In genomic region chr15:77825546-77825945, GRCh38 we compare ENCODE assay signal across 29 cellular contexts.
"Had no signal": no experiment of that assay in that cellular context is flagged by ENCODE, and none has a peak within 500 bp of the region (broad histone marks: within the 10 kb centered on the region; RNA-seq: fewer than 3 reads in every experiment).

No MANE protein-coding gene starts in this region.

- H3K4me3 Mint-ChIP-seq: activated naive CD4-positive, alpha-beta T cell treated with anti-CD3 and anti-CD28 coated beads for 36 hours; activated naive CD8-positive, alpha-beta T cell treated with anti-CD3 and anti-CD28 coated beads, Interleukin-2, amount 10 ng/mL, durations not matched to agents 7 days and 5 days; activated T-cell treated with anti-CD3 and anti-CD28 coated beads, Interleukin-2, amount 50 U/mL, for 72 hours; brain; effector memory CD8-positive, alpha-beta T cell; mesothelial cell of epicardium; neural crest cell; stimulated activated effector memory CD8-positive, alpha-beta T cell treated with anti-CD3 and anti-CD28 coated beads, Interleukin-12 subunit alpha, Interleukin-12 subunit beta, amount 100 ng/mL, for 72 hours; stimulated activated naive CD8-positive, alpha-beta T cell treated with anti-CD3 and anti-CD28 coated beads, Interleukin-15, amount 100 ng/mL, for 72 hours; T-cell had no signal

- H3K27ac ChIP-seq: ascending aorta, cardiac muscle cell, left lung, right lobe of liver, upper lobe of left lung had no signal

- H3K36me3 Mint-ChIP-seq: activated naive CD8-positive, alpha-beta T cell treated with anti-CD3 and anti-CD28 coated beads, Interleukin-2, amount 10 ng/mL, durations not matched to agents 7 days and 5 days; brain; mesothelial cell of epicardium; naive B cell; stimulated activated effector memory CD8-positive, alpha-beta T cell treated with anti-CD3 and anti-CD28 coated beads, Interleukin-12 subunit alpha, Interleukin-12 subunit beta, amount 100 ng/mL, for 72 hours; T-cell had no signal

- H3K27me3 ChIP-seq: ascending aorta had no signal

- FAIRE-seq: endothelial cell of umbilical vein, keratinocyte had no signal

- H3K4me1 ChIP-seq: ascending aorta, left lung, right lobe of liver had no signal

- ATAC-seq: activated T-cell treated with anti-CD3 and anti-CD28 coated beads, Interleukin-2, amount 50 U/mL, for 72 hours; effector memory CD8-positive, alpha-beta T cell; esophagus mucosa; left lung; right lobe of liver; stimulated activated effector memory CD8-positive, alpha-beta T cell treated with anti-CD3 and anti-CD28 coated beads, Interleukin-12 subunit alpha, Interleukin-12 subunit beta, amount 100 ng/mL, for 72 hours; stimulated activated naive CD8-positive, alpha-beta T cell treated with anti-CD3 and anti-CD28 coated beads, Interleukin-15, amount 100 ng/mL, for 72 hours; T-cell had no signal

- DNase-seq: activated CD4-positive, alpha-beta T cell treated with anti-CD3 and anti-CD28 coated beads for 4 hours; activated CD4-positive, alpha-beta T cell treated with anti-CD3 and anti-CD28 coated beads, Interleukin-2, amount 50 U/mL, for 4 hours; activated naive CD4-positive, alpha-beta T cell treated with anti-CD3 and anti-CD28 coated beads for 36 hours; activated naive CD8-positive, alpha-beta T cell treated with anti-CD3 and anti-CD28 coated beads, Interleukin-2, amount 10 ng/mL, durations not matched to agents 7 days and 5 days; activated T-cell treated with anti-CD3 and anti-CD28 coated beads for 4 hours; activated T-cell treated with anti-CD3 and anti-CD28 coated beads, Interleukin-2, amount 50 U/mL, for 72 hours; cortex of kidney; effector memory CD8-positive, alpha-beta T cell; foreskin fibroblast; head of caudate nucleus; hippocampal formation; left lung; naive B cell; stimulated activated CD4-positive, alpha-beta T cell treated with anti-CD3 and anti-CD28 coated beads, Interleukin-12 subunit alpha, Interleukin-12 subunit beta, amount 100 ng/mL, for 4 hours; stimulated activated CD4-positive, alpha-beta T cell treated with anti-CD3 and anti-CD28 coated beads, Interleukin-4, amount 100 ng/mL, for 1 hour; stimulated activated naive CD8-positive, alpha-beta T cell treated with anti-CD3 and anti-CD28 coated beads, Interleukin-15, amount 100 ng/mL, for 72 hours; substantia nigra; T-cell; upper lobe of left lung had no signal

- H3K9me3 Mint-ChIP-seq: activated naive CD4-positive, alpha-beta T cell treated with anti-CD3 and anti-CD28 coated beads for 36 hours; activated naive CD8-positive, alpha-beta T cell treated with anti-CD3 and anti-CD28 coated beads, Interleukin-2, amount 10 ng/mL, durations not matched to agents 7 days and 5 days; activated T-cell treated with anti-CD3 and anti-CD28 coated beads, Interleukin-2, amount 50 U/mL, for 72 hours; effector memory CD8-positive, alpha-beta T cell; mesothelial cell of epicardium; naive B cell; neural crest cell; stimulated activated effector memory CD8-positive, alpha-beta T cell treated with anti-CD3 and anti-CD28 coated beads, Interleukin-12 subunit alpha, Interleukin-12 subunit beta, amount 100 ng/mL, for 72 hours; stimulated activated naive CD8-positive, alpha-beta T cell treated with anti-CD3 and anti-CD28 coated beads, Interleukin-15, amount 100 ng/mL, for 72 hours; T-cell had no signal

- H3K27ac Mint-ChIP-seq: activated naive CD4-positive, alpha-beta T cell treated with anti-CD3 and anti-CD28 coated beads for 36 hours; activated naive CD8-positive, alpha-beta T cell treated with anti-CD3 and anti-CD28 coated beads, Interleukin-2, amount 10 ng/mL, durations not matched to agents 7 days and 5 days; activated T-cell treated with anti-CD3 and anti-CD28 coated beads, Interleukin-2, amount 50 U/mL, for 72 hours; effector memory CD8-positive, alpha-beta T cell; mesothelial cell of epicardium; naive B cell; stimulated activated effector memory CD8-positive, alpha-beta T cell treated with anti-CD3 and anti-CD28 coated beads, Interleukin-12 subunit alpha, Interleukin-12 subunit beta, amount 100 ng/mL, for 72 hours; T-cell had no signal

- H3K4me1 Mint-ChIP-seq: stimulated activated naive CD8-positive, alpha-beta T cell treated with anti-CD3 and anti-CD28 coated beads, Interleukin-15, amount 100 ng/mL, for 72 hours had no signal

- H3K9me3 ChIP-seq: ascending aorta, left lung, right lobe of liver, upper lobe of left lung had no signal

- H3K36me3 ChIP-seq: ascending aorta, cardiac muscle cell, left lung, right lobe of liver, upper lobe of left lung had no signal

- H3K4me3 ChIP-seq: ascending aorta, cardiac muscle cell, left lung, right lobe of liver, upper lobe of left lung had no signal
